Comparison of ENCODE assay signal across 15 cellular contexts in the genomic region with DNA sequence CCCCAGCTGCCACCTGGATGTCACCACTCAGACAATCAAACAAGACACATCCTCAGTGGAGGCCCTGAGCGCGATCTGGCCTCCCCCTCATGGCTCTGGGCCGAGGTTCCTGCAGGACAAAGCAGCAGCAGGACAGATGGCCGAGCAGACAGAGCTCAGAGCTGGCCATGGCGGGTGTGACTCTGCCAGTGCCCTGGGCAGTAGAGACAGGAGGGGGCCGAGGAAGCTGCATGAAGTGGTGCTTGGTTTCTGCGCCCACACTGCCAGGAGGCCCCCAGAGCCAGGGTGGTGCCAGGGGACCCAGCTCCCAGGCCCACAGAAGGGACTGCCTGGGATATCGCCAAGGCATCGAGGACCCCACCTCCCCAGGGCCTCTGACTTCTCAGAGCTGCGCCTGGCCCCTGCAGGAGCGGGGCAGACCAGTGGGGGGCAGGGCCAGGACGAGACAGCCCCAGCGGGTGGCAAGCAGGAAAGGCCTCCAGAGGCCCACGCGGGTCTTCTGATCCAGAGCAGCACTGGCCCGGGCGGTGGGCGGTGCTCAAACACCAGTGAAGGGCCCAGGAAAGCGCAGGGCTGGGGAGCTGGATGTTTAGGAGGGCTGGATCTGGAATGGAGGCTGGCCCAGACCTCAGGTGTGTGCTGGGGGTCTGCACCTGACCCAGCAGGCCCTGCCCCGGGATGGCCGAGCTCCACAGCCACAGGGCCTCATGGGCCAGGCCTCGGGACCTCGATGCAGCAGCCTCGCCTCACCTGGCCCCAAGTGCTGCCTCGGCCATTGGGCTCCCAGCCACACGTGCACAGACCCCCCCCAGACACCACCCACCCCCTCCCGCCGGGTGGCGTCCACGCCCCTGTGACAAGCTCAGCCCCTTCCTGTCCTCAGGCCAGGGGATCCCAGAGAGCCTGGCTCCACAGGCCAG.
DNase-seq lines count a peak whose midpoint lies in the region; ATAC-seq and TF ChIP-seq lines count a peak whose summit lies in the region.
"Had no signal": no experiment of that assay in that cellular context is flagged by ENCODE, and none has a peak within 500 bp of the region (broad histone marks: within the 10 kb centered on the region; RNA-seq: fewer than 3 reads in every experiment).

No MANE protein-coding gene starts in this region.

- no peak overlapping the region for H3K27ac ChIP-seq in lower lobe of right lung
- no peak overlapping the region for H3K27ac ChIP-seq in upper lobe of right lung
- H3K27ac ChIP-seq in substantia nigra (ENCODE audit: low read depth, low read length, poor library complexity, severe bottlenecking) = no peak overlapping the region
- H3K27ac ChIP-seq: thoracic aorta had no signal

- intact Hi-C loops in lower lobe of right lung (cut with DNase I) = no loop called here
- intact Hi-C loops in upper lobe of right lung (cut with DNase I) = no loop called here

- H3K9me3 Mint-ChIP-seq in activated naive CD8-positive, alpha-beta T cell treated with anti-CD3 and anti-CD28 coated beads for 36 hours = no peaks in the 10 kb centered on the region
- no peaks in the 10 kb centered on the region for H3K9me3 Mint-ChIP-seq in activated naive CD8-positive, alpha-beta T cell treated with anti-CD3 and anti-CD28 coated beads, Interleukin-2, amount 50 U/mL, for 24 hours
- no peaks in the 10 kb centered on the region for H3K9me3 Mint-ChIP-seq in chondrocyte (ENCODE audit: low read depth)
- H3K9me3 Mint-ChIP-seq: naive thymus-derived CD8-positive, alpha-beta T cell had no signal

- no peaks in the 10 kb centered on the region for H3K4me1 Mint-ChIP-seq in activated naive CD8-positive, alpha-beta T cell treated with anti-CD3 and anti-CD28 coated beads for 36 hours
- no peaks in the 10 kb centered on the region for H3K4me1 Mint-ChIP-seq in activated naive CD8-positive, alpha-beta T cell treated with anti-CD3 and anti-CD28 coated beads, Interleukin-2, amount 50 U/mL, for 24 hours
- H3K4me1 Mint-ChIP-seq in chondrocyte (ENCODE audit: low read depth) = peaks cover 2% of the 10 kb centered on the region

- H3K36me3 ChIP-seq in lower lobe of right lung = no peaks in the 10 kb centered on the region
- no peaks in the 10 kb centered on the region for H3K36me3 ChIP-seq in upper lobe of right lung
- H3K36me3 ChIP-seq: MG63, thoracic aorta had no signal

- no peak overlapping the region for H3K4me3 Mint-ChIP-seq in activated naive CD8-positive, alpha-beta T cell treated with anti-CD3 and anti-CD28 coated beads for 36 hours
- H3K4me3 Mint-ChIP-seq in activated naive CD8-positive, alpha-beta T cell treated with anti-CD3 and anti-CD28 coated beads, Interleukin-2, amount 50 U/mL, for 24 hours = no peak overlapping the region
- H3K4me3 Mint-ChIP-seq in chondrocyte (ENCODE audit: unreplicated experiment) = no peak overlapping the region

- H3K36me3 Mint-ChIP-seq in activated naive CD8-positive, alpha-beta T cell treated with anti-CD3 and anti-CD28 coated beads for 36 hours = no peaks in the 10 kb centered on the region
- H3K36me3 Mint-ChIP-seq in activated naive CD8-positive, alpha-beta T cell treated with anti-CD3 and anti-CD28 coated beads, Interleukin-2, amount 50 U/mL, for 24 hours (ENCODE audit: low read depth) = no peaks in the 10 kb centered on the region
- no peaks in the 10 kb centered on the region for H3K36me3 Mint-ChIP-seq in chondrocyte (ENCODE audit: low read depth)
- H3K36me3 Mint-ChIP-seq: naive thymus-derived CD8-positive, alpha-beta T cell had no signal

- no peak overlapping the region for H3K27ac Mint-ChIP-seq in activated naive CD8-positive, alpha-beta T cell treated with anti-CD3 and anti-CD28 coated beads for 36 hours
- no peak overlapping the region for H3K27ac Mint-ChIP-seq in activated naive CD8-positive, alpha-beta T cell treated with anti-CD3 and anti-CD28 coated beads, Interleukin-2, amount 50 U/mL, for 24 hours
- no peak overlapping the region for H3K27ac Mint-ChIP-seq in chondrocyte (ENCODE audit: unreplicated experiment)
- H3K27ac Mint-ChIP-seq: naive thymus-derived CD8-positive, alpha-beta T cell had no signal

- no peaks in the 10 kb centered on the region for H3K4me1 ChIP-seq in lower lobe of right lung
- H3K4me1 ChIP-seq in upper lobe of right lung = no peaks in the 10 kb centered on the region

- H3K27me3 Mint-ChIP-seq in activated naive CD8-positive, alpha-beta T cell treated with anti-CD3 and anti-CD28 coated beads for 36 hours = peaks cover 20% of the 10 kb centered on the region
- peaks cover 17% of the 10 kb centered on the region for H3K27me3 Mint-ChIP-seq in activated naive CD8-positive, alpha-beta T cell treated with anti-CD3 and anti-CD28 coated beads, Interleukin-2, amount 50 U/mL, for 24 hours
- H3K27me3 Mint-ChIP-seq in chondrocyte (ENCODE audit: low read depth) = peaks cover 13% of the 10 kb centered on the region

- ATAC-seq in activated naive CD8-positive, alpha-beta T cell treated with anti-CD3 and anti-CD28 coated beads, Interleukin-2, amount 50 U/mL, for 24 hours = no peak
- ATAC-seq in lower lobe of right lung (no peak), upper lobe of right lung (no peak)
- ATAC-seq: naive thymus-derived CD8-positive, alpha-beta T cell had no signal

- DNase-seq in activated naive CD8-positive, alpha-beta T cell treated with anti-CD3 and anti-CD28 coated beads for 36 hours = peak; percentile 1
- no peak for DNase-seq in activated naive CD8-positive, alpha-beta T cell treated with anti-CD3 and anti-CD28 coated beads, Interleukin-2, amount 50 U/mL, for 24 hours
- peak; percentile 98 for DNase-seq in chondrocyte (ENCODE audit: low spot score)
- peak; percentile 43 for DNase-seq in lower lobe of right lung
- DNase-seq in upper lobe of right lung = peak; percentile 64
- no peak for DNase-seq in KG1 (lab: John Stamatoyannopoulos, UW)
- no peak for DNase-seq in DMS53 treated with DMSO at 0.1 percent for 48 hours (lab: John Stamatoyannopoulos, UW; ENCODE audit: unreplicated experiment)
- DNase-seq in substantia nigra (lab: John Stamatoyannopoulos, UW) = no peak
- DNase-seq: activated T-cell treated with anti-CD3 and anti-CD28 coated beads, Interleukin-2, amount 50 U/mL, for 1 hour; effector memory CD4-positive, alpha-beta T cell; foreskin melanocyte; MG63; stimulated activated CD4-positive, alpha-beta T cell treated with anti-CD3 and anti-CD28 coated beads, Interleukin-12 subunit alpha, Interleukin-12 subunit beta, amount 100 ng/mL, for 4 hours had no signal

- H3K9me3 ChIP-seq in lower lobe of right lung (no peaks in the 10 kb centered on the region), upper lobe of right lung (no peaks in the 10 kb centered on the region)
- H3K9me3 ChIP-seq: MG63, thoracic aorta had no signal

- TF ChIP-seq CTCF in chondrocyte (IDR thresholded peaks at IDR 0.05) (no peak), lower lobe of right lung (IDR thresholded peaks at IDR 0.05) (no peak), upper lobe of right lung (IDR thresholded peaks at IDR 0.05) (no peak)

- H3K27me3 ChIP-seq in lower lobe of right lung (ENCODE audit: low read depth) (peaks cover 13% of the 10 kb centered on the region), upper lobe of right lung (peaks cover 17% of the 10 kb centered on the region)
- H3K27me3 ChIP-seq: MG63 had no signal

- H3K4me3 ChIP-seq in lower lobe of right lung (no peak overlapping the region), upper lobe of right lung (no peak overlapping the region)
- H3K4me3 ChIP-seq: MG63, thoracic aorta had no signal

Comparison
In these comparisons a context has a peak if more than half of its experiments do, and no peak if none do; other contexts are left out.
1. DNase-seq: peak in activated naive CD8-positive, alpha-beta T cell treated with anti-CD3 and anti-CD28 coated beads for 36 hours (single experiment), chondrocyte (single experiment), lower lobe of right lung (single experiment) and upper lobe of right lung (single experiment); none in activated naive CD8-positive, alpha-beta T cell treated with anti-CD3 and anti-CD28 coated beads, Interleukin-2, amount 50 U/mL, for 24 hours (single experiment), KG1 (single experiment), DMS53 treated with DMSO at 0.1 percent for 48 hours (single experiment) and substantia nigra (0 of 49).